Comparison of ENCODE assay signal across 6 cellular contexts in genomic region chr1:154956557-154956956, GRCh38. TPM values are rescaled to one million over a fixed set of nuclear protein-coding genes. Genes with fewer than 3 reads are reported as not detected.
DNase-seq lines count a peak whose midpoint lies in the region; FAIRE-seq and TF ChIP-seq lines count a peak whose summit lies in the region.

No MANE protein-coding gene starts in this region.

- peak overlapping the region; percentile 26 for H3K14ac ChIP-seq in trophoblast cell (ENCODE audit: low read length)

- H2BK5ac ChIP-seq in trophoblast cell (ENCODE audit: low read depth, low read length, poor library complexity): no peak overlapping the region

- peaks cover 3% of the 10 kb centered on the region for H3K79me2 ChIP-seq in trophoblast cell (ENCODE audit: control insufficient read depth, insufficient read depth, low read length, poor library complexity)

- H3K23ac ChIP-seq in trophoblast cell (ENCODE audit: low read length): no peak overlapping the region

- no CpG with 5 or more reads among the region's 6 CpGs for WGBS in trophoblast cell (ENCODE audit: extremely low coverage, insufficient coverage, insufficient read length)

- H3K9ac ChIP-seq in trophoblast cell (ENCODE audit: low read length): peak overlapping the region; percentile 16

- H3K9me3 ChIP-seq in trophoblast cell (ENCODE audit: insufficient read depth, low read depth, low read length): no peaks in the 10 kb centered on the region

- H3K79me1 ChIP-seq in trophoblast cell (ENCODE audit: low read length): peaks cover 5% of the 10 kb centered on the region

- TF ChIP-seq CTCF in LNCaP clone FGC (IDR thresholded peaks at IDR 0.05; ENCODE audit: control insufficient read depth, extremely low read depth, insufficient read depth): no peak

- peak overlapping the region; percentile 61 for H4K12ac ChIP-seq in trophoblast cell (ENCODE audit: low read depth, low read length)

- no peak for FAIRE-seq in urothelium cell line (lab: Jason Lieb, UNC)

- H3K27me3 ChIP-seq in trophoblast cell (ENCODE audit: insufficient read depth, low read length): no peaks in the 10 kb centered on the region

- H3K4me3 ChIP-seq in LNCaP clone FGC (ENCODE audit: low read depth, low read length) (peak overlapping the region; percentile 63), trophoblast cell (ENCODE audit: low read depth, low read length) (no peak overlapping the region)

- peaks cover 15 to 22% of the 10 kb centered on the region in 2 experiments for H3K4me1 ChIP-seq in trophoblast cell (ENCODE audit: control insufficient read depth in 1 of 2, insufficient read depth in 2 of 2, low read length in 2 of 2)

- no peak overlapping the region for H2AK5ac ChIP-seq in trophoblast cell (ENCODE audit: low read length)

- peak overlapping the region; percentile 42 for H2AFZ ChIP-seq in trophoblast cell (ENCODE audit: insufficient read depth, low read length, poor library complexity)

- peak overlapping the region; percentile 69 for H4K8ac ChIP-seq in trophoblast cell (ENCODE audit: low read depth, low read length)

- no peak overlapping the region for H3K27ac ChIP-seq in trophoblast cell (ENCODE audit: low read depth, low read length)

- no peak overlapping the region for H3K18ac ChIP-seq in trophoblast cell (ENCODE audit: low read length)

- H2BK12ac ChIP-seq in trophoblast cell (ENCODE audit: low read length): no peak overlapping the region

- H3K4ac ChIP-seq in trophoblast cell (ENCODE audit: low read depth, low read length): no peak overlapping the region

- no peak overlapping the region for H2BK120ac ChIP-seq in trophoblast cell (ENCODE audit: insufficient read depth, low read length, poor library complexity)

- H4K91ac ChIP-seq in trophoblast cell (ENCODE audit: low read depth, low read length): peak overlapping the region; percentile 40

- DNase-seq in LNCaP clone FGC (ENCODE audit: low read depth): no peak
- peak; percentile 27 for DNase-seq in dermis blood vessel endothelial cell
- DNase-seq in trophoblast cell: peak in 1 of 2 donors; percentile 17
- DNase-seq in HPDE6-E6E7 (ENCODE audit: extremely low spot score): no peak
- DNase-seq in T1000 (lab: John Stamatoyannopoulos, UW): no peak
- DNase-seq in urothelium cell line (ENCODE audit: low spot score): no peak

- peaks cover 12 to 16% of the 10 kb centered on the region in 2 experiments for H3K36me3 ChIP-seq in trophoblast cell (ENCODE audit: control insufficient read depth in 1 of 2, insufficient read depth in 2 of 2, low read length in 2 of 2)

- peak overlapping the region; percentile 99 for H3K4me2 ChIP-seq in trophoblast cell (ENCODE audit: low read length)

RNA-seq across cellular contexts. Expression of gene PBXIP1, which starts 0.7 kb away (rescaled TPM):
- total RNA-seq in dermis blood vessel endothelial cell: 110 and 126 TPM in 2 replicates
- polyA plus RNA-seq in trophoblast cell (2013): 24.7 and 25.5 TPM in 2 replicates

RNA-seq across cellular contexts. Expression of gene PYGO2, which starts 5.0 kb away (rescaled TPM):
- total RNA-seq in dermis blood vessel endothelial cell: 7.1 and 10.0 TPM in 2 replicates
- 24.3 and 25.1 TPM in 2 replicates for polyA plus RNA-seq in trophoblast cell (2013)

RNA-seq across cellular contexts. Expression of gene SHC1, which starts 14.0 kb away (rescaled TPM):
- 337 and 534 TPM in 2 replicates for total RNA-seq in dermis blood vessel endothelial cell
- polyA plus RNA-seq in trophoblast cell (2013): 145 and 150 TPM in 2 replicates

RNA-seq across cellular contexts. Expression of gene CKS1B, which starts 17.9 kb away (rescaled TPM):
- total RNA-seq in dermis blood vessel endothelial cell: 49.0 and 89.3 TPM in 2 replicates
- polyA plus RNA-seq in trophoblast cell (2013): 329 and 347 TPM in 2 replicates

RNA-seq across cellular contexts. Expression of gene PMVK, which starts 20.0 kb away (rescaled TPM):
- 6.5 and 9.4 TPM in 2 replicates for total RNA-seq in dermis blood vessel endothelial cell
- 11.4 and 12.3 TPM in 2 replicates for polyA plus RNA-seq in trophoblast cell (2013)
